20 cellular contexts compared by ENCODE assay signal in the genomic region with DNA sequence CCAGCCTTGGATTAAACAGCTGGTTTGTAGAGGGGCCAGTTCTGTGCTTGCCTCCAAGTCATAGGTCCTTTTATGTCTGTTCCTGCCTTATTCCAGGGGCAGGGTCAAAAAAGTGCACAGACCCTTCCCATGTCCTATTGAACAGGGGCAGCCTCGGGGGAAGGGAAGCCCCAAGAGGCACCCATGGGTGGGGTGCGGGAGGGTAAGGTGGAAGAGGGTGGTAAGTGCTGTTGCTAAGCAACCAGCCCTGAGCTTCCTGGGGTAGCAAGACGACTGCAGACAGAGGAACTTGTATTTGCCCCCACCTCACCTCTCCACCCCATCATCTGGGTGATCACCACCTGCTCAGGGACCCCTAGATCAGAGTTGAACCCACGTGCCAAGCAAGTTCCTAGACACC. TPM values are rescaled to one million over a fixed set of nuclear protein-coding genes. Genes with fewer than 3 reads are reported as not detected.
DNase-seq lines count a peak whose midpoint lies in the region; ATAC-seq, FAIRE-seq and TF ChIP-seq lines count a peak whose summit lies in the region.
"Had no signal": no experiment of that assay in that cellular context is flagged by ENCODE, and none has a peak within 500 bp of the region (broad histone marks: within the 10 kb centered on the region; RNA-seq: fewer than 3 reads in every experiment).

No MANE protein-coding gene starts in this region.

- H3K36me3 ChIP-seq in H7 (replicated peaks; ENCODE audit: control insufficient read depth, insufficient read depth, low read length) (no peaks in the 10 kb centered on the region; the same call in 1 of the 2 replicates), small intestine (ENCODE audit: control insufficient read depth in 2 of 2, insufficient read depth in 2 of 2, low read length in 2 of 2) (no peaks in the 10 kb centered on the region), tibial artery (no peaks in the 10 kb centered on the region)
- H3K36me3 ChIP-seq: HAP-1 had no signal

- no peak for TF ChIP-seq CTCF in tibial artery (IDR thresholded peaks at IDR 0.05)

- no peak for FAIRE-seq in small intestine (lab: Jason Lieb, UNC)
- FAIRE-seq: HepG2 had no signal

- peaks cover 42% of the 10 kb centered on the region for H3K36me3 Mint-ChIP-seq in activated T-cell treated with anti-CD3 and anti-CD28 coated beads, Interleukin-2, amount 50 U/mL, for 24 hours (ENCODE audit: low read depth)
- peaks cover 16% of the 10 kb centered on the region for H3K36me3 Mint-ChIP-seq in activated naive CD8-positive, alpha-beta T cell treated with anti-CD3 and anti-CD28 coated beads for 36 hours

- no peaks in the 10 kb centered on the region for H3K9me3 Mint-ChIP-seq in activated T-cell treated with anti-CD3 and anti-CD28 coated beads, Interleukin-2, amount 50 U/mL, for 24 hours
- no peaks in the 10 kb centered on the region for H3K9me3 Mint-ChIP-seq in activated naive CD8-positive, alpha-beta T cell treated with anti-CD3 and anti-CD28 coated beads for 36 hours
- H3K9me3 Mint-ChIP-seq: T-helper 1 cell treated with Interleukin-12 subunit alpha and Interleukin-12 subunit beta and Interleukin-4 antibody, amounts not matched to agents 30 μg/mL and 1 μg/mL, for 36 hours had no signal

- 58 to 65% (median 58%) methylated on average over 4 of the region's 4 CpGs for WGBS in small intestine, 3 donors

- DNase-seq in activated T-cell treated with anti-CD3 and anti-CD28 coated beads, Interleukin-2, amount 50 U/mL, for 24 hours, result no peak
- no peak for DNase-seq in activated T-cell treated with anti-CD3 and anti-CD28 coated beads, Interleukin-2, amount 50 U/mL, for 1 hour
- DNase-seq in H7, result peak; percentile 33
- no peak for DNase-seq in activated naive CD8-positive, alpha-beta T cell treated with anti-CD3 and anti-CD28 coated beads for 36 hours
- peak; percentile 66 for DNase-seq in posterior vena cava (ENCODE audit: low spot score)
- no peak for DNase-seq in small intestine
- no peak for DNase-seq in tibial artery
- DNase-seq: Caco-2, EL, erythroblast, mucosa of descending colon, NCI-H2081, NCI-H524, SHP77 treated with DMSO at 0.1 percent for 48 hours had no signal

- no peaks in the 10 kb centered on the region for H3K27me3 ChIP-seq in H7 (ENCODE audit: control insufficient read depth, insufficient read depth, low read length)
- H3K27me3 ChIP-seq in small intestine (ENCODE audit: control insufficient read depth in 2 of 2, insufficient read depth in 2 of 2, low read length in 2 of 2), result no peaks in the 10 kb centered on the region
- no peaks in the 10 kb centered on the region for H3K27me3 ChIP-seq in tibial artery

- intact Hi-C loops in posterior vena cava (cut with DNase I), result no loop called here
- intact Hi-C loops in tibial artery (cut with DNase I; ENCODE audit: low total_unique reads), result no loop called here

- H3K4me1 ChIP-seq in small intestine (ENCODE audit: control insufficient read depth in 2 of 2, insufficient read depth in 1 of 2, low read depth in 1 of 2, low read length in 1 of 2) (no peaks in the 10 kb centered on the region), tibial artery (peaks cover 0 to 62% (median 33%) of the 10 kb centered on the region in 4 donors)
- H3K4me1 ChIP-seq: Caco-2, HAP-1 had no signal

- H3K4me3 Mint-ChIP-seq in activated T-cell treated with anti-CD3 and anti-CD28 coated beads, Interleukin-2, amount 50 U/mL, for 24 hours, result no peak overlapping the region
- H3K4me3 Mint-ChIP-seq in activated naive CD8-positive, alpha-beta T cell treated with anti-CD3 and anti-CD28 coated beads for 36 hours, result no peak overlapping the region
- H3K4me3 Mint-ChIP-seq: T-helper 1 cell treated with Interleukin-12 subunit alpha and Interleukin-12 subunit beta and Interleukin-4 antibody, amounts not matched to agents 30 μg/mL and 1 μg/mL, for 36 hours had no signal

- no peaks in the 10 kb centered on the region for H3K9me3 ChIP-seq in small intestine (ENCODE audit: control insufficient read depth, low read depth)
- no peaks in the 10 kb centered on the region for H3K9me3 ChIP-seq in tibial artery
- H3K9me3 ChIP-seq: Caco-2, HAP-1, mucosa of descending colon had no signal

- H3K27ac ChIP-seq in small intestine (ENCODE audit: low read depth in 1 of 2, low read length in 1 of 2), result no peak overlapping the region
- no peak overlapping the region for H3K27ac ChIP-seq in tibial artery

- H3K27ac Mint-ChIP-seq in activated T-cell treated with anti-CD3 and anti-CD28 coated beads, Interleukin-2, amount 50 U/mL, for 24 hours, result peak overlapping the region; percentile 57
- H3K27ac Mint-ChIP-seq in activated naive CD8-positive, alpha-beta T cell treated with anti-CD3 and anti-CD28 coated beads for 36 hours, result peak overlapping the region; percentile 64

- H3K4me1 Mint-ChIP-seq in activated T-cell treated with anti-CD3 and anti-CD28 coated beads, Interleukin-2, amount 50 U/mL, for 24 hours (ENCODE audit: low read depth), result peaks cover 90% of the 10 kb centered on the region
- H3K4me1 Mint-ChIP-seq in activated naive CD8-positive, alpha-beta T cell treated with anti-CD3 and anti-CD28 coated beads for 36 hours, result peaks cover 85% of the 10 kb centered on the region

- ATAC-seq in HG03039 (IDR thresholded peaks at IDR 0.05; ENCODE audit: unreplicated experiment), result no peak
- ATAC-seq: activated CD4-positive, CD25-positive, alpha-beta regulatory T cell treated with anti-CD3 and anti-CD28 coated beads, Interleukin-2, amount 50 U/mL, for 24 hours; HepG2; left lobe of liver; mucosa of descending colon had no signal

- no peaks in the 10 kb centered on the region for H3K27me3 Mint-ChIP-seq in activated T-cell treated with anti-CD3 and anti-CD28 coated beads, Interleukin-2, amount 50 U/mL, for 24 hours
- no peaks in the 10 kb centered on the region for H3K27me3 Mint-ChIP-seq in activated naive CD8-positive, alpha-beta T cell treated with anti-CD3 and anti-CD28 coated beads for 36 hours

- H3K4me3 ChIP-seq in H7 (ENCODE audit: insufficient read depth, low read depth, low read length) (no peak overlapping the region), small intestine (ENCODE audit: low read depth in 1 of 2, low read length in 2 of 2) (no peak overlapping the region), tibial artery (no peak overlapping the region)
- H3K4me3 ChIP-seq: HAP-1, mucosa of descending colon had no signal

RNA-seq across cellular contexts. Expression of a gene that starts 7.7 kb away (rescaled TPM):
- total RNA-seq in H7 (2014; rRNA removed; shearing (Covaris generic)), result 48.6 and 63.1 TPM in 2 replicates
- 10 to 100 TPM; 90.7 to 92.2 TPM for total RNA-seq in activated naive CD8-positive, alpha-beta T cell treated with anti-CD3 and anti-CD28 coated beads for 36 hours
- total RNA-seq in posterior vena cava, result 10 to 100 TPM; 25.9 to 26.3 TPM
- 10 to 100 TPM in 1 of 3 donors, 1 to 10 TPM in 2; 3.4 to 14.8 (median 4.6) TPM for polyA plus RNA-seq in small intestine

Comparison
In these comparisons a context has a peak if more than half of its experiments do, and no peak if none do; other contexts are left out.
1. DNase-seq: peak in H7 (single experiment) and posterior vena cava (single experiment); none in activated T-cell treated with anti-CD3 and anti-CD28 coated beads, Interleukin-2, amount 50 U/mL, for 24 hours (single experiment), activated T-cell treated with anti-CD3 and anti-CD28 coated beads, Interleukin-2, amount 50 U/mL, for 1 hour (single experiment), activated naive CD8-positive, alpha-beta T cell treated with anti-CD3 and anti-CD28 coated beads for 36 hours (single experiment), small intestine (single experiment) and tibial artery (0 of 2).